ENCODE assay signal across 27 cellular contexts in the genomic region with DNA sequence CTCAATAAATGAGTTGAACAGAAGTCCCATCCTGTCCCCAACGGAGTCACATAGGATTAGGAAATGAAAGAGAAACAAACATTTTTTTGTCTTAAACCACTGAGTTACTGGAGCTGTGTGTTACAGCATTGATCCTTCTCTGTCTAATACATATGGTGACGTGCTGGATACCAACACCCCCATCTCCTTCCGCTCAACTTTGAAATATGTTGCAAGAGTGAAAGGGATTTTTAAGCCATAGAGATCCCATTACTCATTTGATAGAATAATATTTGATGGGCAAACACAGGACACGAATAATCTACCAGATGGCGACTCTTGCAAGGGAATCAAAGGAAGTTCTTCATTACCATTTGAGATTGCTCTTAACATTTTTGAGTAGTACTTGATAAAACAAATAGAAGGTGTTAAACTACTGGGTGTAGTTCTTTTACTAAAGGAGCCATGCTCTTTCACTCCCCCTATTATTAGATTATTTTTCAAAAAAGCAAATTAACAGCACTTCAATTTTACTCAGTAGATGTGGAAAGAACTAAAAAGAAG.
A peak's percentile ranks its signal among the peaks of the same experiment; 100 is the strongest.
DNase-seq lines count a peak whose midpoint lies in the region; ATAC-seq and TF ChIP-seq lines count a peak whose summit lies in the region.
"Had no signal": no experiment of that assay in that cellular context is flagged by ENCODE, and none has a peak within 500 bp of the region (broad histone marks: within the 10 kb centered on the region; RNA-seq: fewer than 3 reads in every experiment).

No MANE protein-coding gene starts in this region.

- no peak for TF ChIP-seq CTCF in A673 (conservative IDR thresholded peaks at IDR 0.05; ENCODE audit: low read depth, low read length)
- TF ChIP-seq CTCF in HFFc6 (IDR thresholded peaks at IDR 0.05), result no peak
- no peak for TF ChIP-seq CTCF in choroid plexus epithelial cell (conservative IDR thresholded peaks at IDR 0.05; ENCODE audit: low read depth, low read length)
- no peak for TF ChIP-seq CTCF in lower lobe of right lung (IDR thresholded peaks at IDR 0.05)

- no peaks in the 10 kb centered on the region; the same call in 1 of the 2 replicates for H3K9me3 Mint-ChIP-seq in HFFc6
- no peaks in the 10 kb centered on the region for H3K9me3 Mint-ChIP-seq in activated CD8-positive, alpha-beta memory T cell treated with anti-CD3 and anti-CD28 coated beads, Interleukin-2, amount 10 ng/mL, durations not matched to agents 7 days and 5 days (ENCODE audit: low read depth)
- H3K9me3 Mint-ChIP-seq: stimulated activated naive CD8-positive, alpha-beta T cell treated with anti-CD3 and anti-CD28 coated beads, Interleukin-15, Interleukin-2, amounts not matched to agents 100 ng/mL and 50 ng/mL, for 24 hours had no signal

- H3K36me3 Mint-ChIP-seq in HFFc6 (ENCODE audit: low read depth), result no peaks in the 10 kb centered on the region
- H3K36me3 Mint-ChIP-seq in activated CD8-positive, alpha-beta memory T cell treated with anti-CD3 and anti-CD28 coated beads, Interleukin-2, amount 10 ng/mL, durations not matched to agents 7 days and 5 days, result no peaks in the 10 kb centered on the region

- H3K4me1 ChIP-seq in A673 (ENCODE audit: insufficient read depth, low read length, poor library complexity, severe bottlenecking), result peaks cover 8% of the 10 kb centered on the region
- H3K4me1 ChIP-seq in lower lobe of right lung, result peaks cover 11% of the 10 kb centered on the region
- H3K4me1 ChIP-seq: A549, BE2C, left ventricle myocardium inferior, Peyer's patch had no signal

- intact Hi-C loops in A673 (cut with micrococcal nuclease; ENCODE audit: unreplicated experiment) (no loop called here), lower lobe of right lung (cut with DNase I) (no loop called here)

- no peak overlapping the region for H3K4me3 Mint-ChIP-seq in HFFc6
- no peak overlapping the region for H3K4me3 Mint-ChIP-seq in activated CD8-positive, alpha-beta memory T cell treated with anti-CD3 and anti-CD28 coated beads, Interleukin-2, amount 10 ng/mL, durations not matched to agents 7 days and 5 days
- H3K4me3 Mint-ChIP-seq: activated CD4-positive, alpha-beta T cell treated with anti-CD3 and anti-CD28 coated beads, Interleukin-2, amount 10 ng/mL, durations not matched to agents 24 days and 14 days; immature natural killer cell; natural killer cell treated with Interleukin-12 subunit alpha and Interleukin-12 subunit beta and Interleukin-15 and Interleukin-18, amount 100 ng/mL, for 72 hours; stimulated activated naive CD8-positive, alpha-beta T cell treated with anti-CD3 and anti-CD28 coated beads, Interleukin-15, Interleukin-2, amounts not matched to agents 100 ng/mL and 50 ng/mL, for 24 hours had no signal

- peak; percentile 74 to 89 for ATAC-seq in lower lobe of right lung
- ATAC-seq in activated CD8-positive, alpha-beta memory T cell treated with anti-CD3 and anti-CD28 coated beads, Interleukin-2, amount 10 ng/mL, durations not matched to agents 7 days and 5 days, result no peak
- ATAC-seq: A549; natural killer cell treated with Interleukin-12 subunit alpha and Interleukin-12 subunit beta and Interleukin-15 and Interleukin-18, amount 100 ng/mL, for 72 hours had no signal

- H3K36me3 ChIP-seq in A673 (ENCODE audit: insufficient read depth, low read length, poor library complexity, severe bottlenecking) (no peaks in the 10 kb centered on the region), lower lobe of right lung (no peaks in the 10 kb centered on the region)
- H3K36me3 ChIP-seq: BE2C, left ventricle myocardium inferior, Peyer's patch, thoracic aorta had no signal

- POLR2A ChIA-PET in A673 (lab: Charles Lee; ENCODE audit: low non-redundant PET), result interaction anchor here (0.5 kb wide), 1 partner anchor 377 kb away, joined by 9 read pairs; no protein-coding TSS in a partner anchor

- H3K27me3 Mint-ChIP-seq in HFFc6 (ENCODE audit: insufficient read depth), result no peaks in the 10 kb centered on the region
- H3K27me3 Mint-ChIP-seq in activated CD8-positive, alpha-beta memory T cell treated with anti-CD3 and anti-CD28 coated beads, Interleukin-2, amount 10 ng/mL, durations not matched to agents 7 days and 5 days, result no peaks in the 10 kb centered on the region
- H3K27me3 Mint-ChIP-seq: activated CD4-positive, alpha-beta T cell treated with anti-CD3 and anti-CD28 coated beads, Interleukin-2, amount 10 ng/mL, durations not matched to agents 24 days and 14 days; stimulated activated naive CD8-positive, alpha-beta T cell treated with anti-CD3 and anti-CD28 coated beads, Interleukin-15, Interleukin-2, amounts not matched to agents 100 ng/mL and 50 ng/mL, for 24 hours had no signal

- H3K4me1 Mint-ChIP-seq in HFFc6 (ENCODE audit: low read depth), result peaks cover 33% of the 10 kb centered on the region
- no peaks in the 10 kb centered on the region for H3K4me1 Mint-ChIP-seq in activated CD8-positive, alpha-beta memory T cell treated with anti-CD3 and anti-CD28 coated beads, Interleukin-2, amount 10 ng/mL, durations not matched to agents 7 days and 5 days
- H3K4me1 Mint-ChIP-seq: activated CD4-positive, alpha-beta T cell treated with anti-CD3 and anti-CD28 coated beads, Interleukin-2, amount 10 ng/mL, durations not matched to agents 24 days and 14 days had no signal

- peak overlapping the region; percentile 75 for H3K27ac Mint-ChIP-seq in HFFc6
- no peak overlapping the region for H3K27ac Mint-ChIP-seq in activated CD8-positive, alpha-beta memory T cell treated with anti-CD3 and anti-CD28 coated beads, Interleukin-2, amount 10 ng/mL, durations not matched to agents 7 days and 5 days
- H3K27ac Mint-ChIP-seq: activated CD4-positive, alpha-beta T cell treated with anti-CD3 and anti-CD28 coated beads, Interleukin-2, amount 10 ng/mL, durations not matched to agents 24 days and 14 days; immature natural killer cell; natural killer cell treated with Interleukin-12 subunit alpha and Interleukin-12 subunit beta and Interleukin-15 and Interleukin-18, amount 100 ng/mL, for 72 hours; stimulated activated naive CD8-positive, alpha-beta T cell treated with anti-CD3 and anti-CD28 coated beads, Interleukin-15, Interleukin-2, amounts not matched to agents 100 ng/mL and 50 ng/mL, for 24 hours had no signal

- no peak overlapping the region for H3K4me3 ChIP-seq in A673 (ENCODE audit: low read depth, low read length, poor library complexity, severe bottlenecking)
- H3K4me3 ChIP-seq in choroid plexus epithelial cell (ENCODE audit: low read depth, low read length), result no peak overlapping the region
- no peak overlapping the region for H3K4me3 ChIP-seq in lower lobe of right lung
- H3K4me3 ChIP-seq: A549, left ventricle myocardium inferior, Peyer's patch, skin epidermis, thoracic aorta had no signal

- H3K27me3 ChIP-seq in A673 (replicated peaks; ENCODE audit: insufficient read depth, low read depth, low read length, poor library complexity) (no peaks in the 10 kb centered on the region), lower lobe of right lung (ENCODE audit: low read depth) (no peaks in the 10 kb centered on the region)
- H3K27me3 ChIP-seq: BE2C, Peyer's patch had no signal

- no TSS peak for BruUV-seq in A673 (replicated peaks; lab: Mats Ljungman, UMichigan)

- peak; percentile 11 for DNase-seq in A673 (ENCODE audit: low spot score)
- no peak for DNase-seq in HFFc6
- peak; percentile 35 for DNase-seq in choroid plexus epithelial cell (ENCODE audit: low read depth)
- DNase-seq in lower lobe of right lung, result no peak
- no peak for DNase-seq in activated CD8-positive, alpha-beta memory T cell treated with anti-CD3 and anti-CD28 coated beads, Interleukin-2, amount 10 ng/mL, durations not matched to agents 7 days and 5 days
- DNase-seq in middle frontal gyrus (ENCODE audit: extremely low spot score, low spot score), result no peak
- no peak for DNase-seq in activated T-cell treated with anti-CD3 and anti-CD28 coated beads, Interleukin-2, amount 50 U/mL, for 1 hour
- DNase-seq in COLO829 (ENCODE audit: low spot score), result no peak
- DNase-seq: activated CD4-positive, alpha-beta T cell treated with anti-CD3 and anti-CD28 coated beads, Interleukin-2, amount 10 ng/mL, durations not matched to agents 24 days and 14 days; activated T-cell treated with anti-CD3 and anti-CD28 coated beads, Interleukin-2, amount 50 U/mL, for 48 hours; BE2C; DMS153; effector memory CD4-positive, alpha-beta T cell; GF-D8; hypothalamus; immature natural killer cell; left ventricle myocardium inferior; NCI-H1048; NCI-H1694; NCI-H2171 treated with DMSO at 0.1 percent for 48 hours; NCI-H69; Peyer's patch had no signal

- H3K27ac ChIP-seq in A673 (ENCODE audit: low read depth, low read length, poor library complexity, severe bottlenecking), result no peak overlapping the region
- no peak overlapping the region for H3K27ac ChIP-seq in lower lobe of right lung
- H3K27ac ChIP-seq: A549, left ventricle myocardium inferior, Peyer's patch, skin epidermis, thoracic aorta had no signal

- CTCF ChIA-PET in A673 (lab: Charles Lee), result no interaction called here
- CTCF ChIA-PET in activated CD8-positive, alpha-beta memory T cell treated with anti-CD3 and anti-CD28 coated beads, Interleukin-2, amount 10 ng/mL, durations not matched to agents 7 days and 5 days (lab: Charles Lee), result interaction anchor here (1.4 to 1.5 kb wide), 2 partner anchors 20 to 67 kb away, joined by 3 read pairs; no protein-coding TSS in a partner anchor

- H3K9me3 ChIP-seq in A673 (ENCODE audit: low read depth, low read length, poor library complexity, severe bottlenecking), result no peaks in the 10 kb centered on the region
- no peaks in the 10 kb centered on the region for H3K9me3 ChIP-seq in lower lobe of right lung
- H3K9me3 ChIP-seq: A549, BE2C, left ventricle myocardium inferior, Peyer's patch, thoracic aorta had no signal

Comparison
In these comparisons a context has a peak if more than half of its experiments do, and no peak if none do; other contexts are left out.
1. DNase-seq: peak in A673 (single experiment) and choroid plexus epithelial cell (single experiment); none in HFFc6 (single experiment), lower lobe of right lung (single experiment), activated CD8-positive, alpha-beta memory T cell treated with anti-CD3 and anti-CD28 coated beads, Interleukin-2, amount 10 ng/mL, durations not matched to agents 7 days and 5 days (single experiment), middle frontal gyrus (single experiment), activated T-cell treated with anti-CD3 and anti-CD28 coated beads, Interleukin-2, amount 50 U/mL, for 1 hour (single experiment) and COLO829 (single experiment).